In genomic region chr6:44201200-44201599, GRCh38 we compare ENCODE assay signal across 16 cellular contexts. TPM values are rescaled to one million over a fixed set of nuclear protein-coding genes. Genes with fewer than 3 reads are reported as not detected.
DNase-seq lines count a peak whose midpoint lies in the region; ATAC-seq and TF ChIP-seq lines count a peak whose summit lies in the region.
"Had no signal": no experiment of that assay in that cellular context is flagged by ENCODE, and none has a peak within 500 bp of the region (broad histone marks: within the 10 kb centered on the region; RNA-seq: fewer than 3 reads in every experiment).

No MANE protein-coding gene starts in this region.

- 50% methylated on average over 2 of the region's 3 CpGs for WGBS in suprapubic skin

- peak overlapping the region; percentile 53 for H3K9ac ChIP-seq in adipocyte (ENCODE audit: low read length)

- no peak for ATAC-seq in HG03442 (IDR thresholded peaks at IDR 0.05; ENCODE audit: unreplicated experiment)
- ATAC-seq: activated CD4-positive, CD25-positive, alpha-beta regulatory T cell treated with anti-CD3 and anti-CD28 coated beads, Interleukin-2, amount 50 U/mL, for 24 hours; T-cell had no signal

- TF ChIP-seq POLR2A in suprapubic skin (IDR thresholded peaks at IDR 0.05): no peak

- H3K27me3 ChIP-seq in adipocyte (replicated peaks; ENCODE audit: control insufficient read depth, insufficient read depth, low read length) (no peaks in the 10 kb centered on the region), suprapubic skin (no peaks in the 10 kb centered on the region)

- no peak for DNase-seq in adipocyte (ENCODE audit: low read depth)
- peak; percentile 31 for DNase-seq in iPS-NIHi7 (ENCODE audit: extremely low spot score)
- DNase-seq in suprapubic skin (ENCODE audit: low spot score in 2 of 2): no peak
- no peak for DNase-seq in NCI-H446 treated with DMSO at 0.1 percent for 48 hours (lab: John Stamatoyannopoulos, UW)
- DNase-seq: CD4-positive, alpha-beta T cell; NCI-H1048; NCI-H345; nephron progenitor cell; OCI-M1; T-cell had no signal

- H3K4me1 ChIP-seq in adipocyte (ENCODE audit: control insufficient read depth, insufficient read depth, low read length): peaks cover 26% of the 10 kb centered on the region
- H3K4me1 ChIP-seq in suprapubic skin: peaks cover 46% of the 10 kb centered on the region

- no peaks in the 10 kb centered on the region for H3K9me3 ChIP-seq in adipocyte (ENCODE audit: control insufficient read depth, low read length)
- H3K9me3 ChIP-seq in suprapubic skin: no peaks in the 10 kb centered on the region

- peak overlapping the region; percentile 19 for H3K4me3 ChIP-seq in adipocyte (ENCODE audit: low read length)
- peak overlapping the region; percentile 10 for H3K4me3 ChIP-seq in suprapubic skin

- no peak for TF ChIP-seq EP300 in suprapubic skin (IDR thresholded peaks at IDR 0.05)

- H3K27ac ChIP-seq in suprapubic skin: peak overlapping the region; percentile 85

- no peaks in the 10 kb centered on the region for H3K36me3 ChIP-seq in adipocyte (ENCODE audit: control insufficient read depth, insufficient read depth, low read length, severe bottlenecking)
- no peaks in the 10 kb centered on the region for H3K36me3 ChIP-seq in suprapubic skin

- no peak for TF ChIP-seq CTCF in suprapubic skin (IDR thresholded peaks at IDR 0.05)

RNA-seq across cellular contexts. Expression of gene MYMX, which starts 15.5 kb away (rescaled TPM):
- total RNA-seq in suprapubic skin: not detected
- total RNA-seq: CD4-positive, alpha-beta T cell; fibroblast of villous mesenchyme; HT1080; T-cell; temporal lobe had no signal

RNA-seq across cellular contexts. Expression of gene SLC29A1, which starts 22.2 kb away (rescaled TPM):
- total RNA-seq in suprapubic skin: 100 to 1,000 TPM in 1 of 4 donors, 10 to 100 TPM in 3; 61.7 to 133 (median 75.3) TPM

RNA-seq across cellular contexts. Expression of gene CAPN11, which starts 42.6 kb away (rescaled TPM):
- 1 to 10 TPM in 2 of 4 donors, under 1 TPM in 2; 0.45 to 2.5 (median 1.2) TPM for total RNA-seq in suprapubic skin
- total RNA-seq: fibroblast of villous mesenchyme, G401, HT1080 had no signal

RNA-seq across cellular contexts. Expression of gene HSP90AB1, which starts 45.7 kb away (rescaled TPM):
- 100 to 1,000 TPM; 450 to 830 (median 678) TPM for total RNA-seq in suprapubic skin

RNA-seq across cellular contexts. Expression of gene SLC35B2, which starts 56.1 kb away (rescaled TPM):
- 10 to 100 TPM; 26.2 to 38.5 (median 30.9) TPM for total RNA-seq in suprapubic skin
